In the genomic region with DNA sequence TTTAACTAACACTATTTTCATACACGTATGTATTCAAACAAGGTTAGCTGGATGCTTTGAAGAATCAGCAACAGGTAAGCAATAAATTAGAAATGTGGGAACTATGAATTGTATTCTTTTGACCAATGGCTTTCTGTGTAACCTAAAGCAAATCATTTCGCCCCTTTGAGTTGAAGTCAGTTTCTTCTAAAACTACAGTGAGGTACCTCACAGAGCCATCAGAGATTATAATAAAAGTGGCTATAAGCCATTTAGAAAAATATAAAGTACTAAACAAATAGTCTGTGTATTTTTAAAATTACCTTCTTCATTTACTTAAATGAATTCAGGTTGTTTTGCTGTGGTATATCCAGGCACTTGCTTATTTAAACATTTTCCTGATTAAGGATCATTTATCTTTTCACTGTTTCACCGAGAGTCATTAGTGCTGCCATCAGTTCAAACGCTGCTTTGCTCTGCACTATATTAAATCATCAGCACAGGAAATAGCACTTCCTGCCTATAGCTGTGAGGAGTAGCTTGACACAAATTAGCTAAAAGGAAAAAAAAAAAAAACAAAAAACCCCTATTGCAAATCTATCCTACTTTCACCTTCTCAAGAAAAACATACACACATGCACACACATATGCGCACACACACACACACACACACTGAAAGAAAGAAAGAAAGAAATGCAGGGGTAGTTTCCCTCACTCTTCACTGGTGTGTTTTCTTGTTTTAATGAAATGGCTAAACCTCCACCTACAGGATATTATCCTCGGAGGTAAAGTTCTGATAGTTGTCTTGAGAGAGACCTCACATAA, we compare ENCODE assay signal across 8 cellular contexts. TPM values are rescaled to one million over a fixed set of nuclear protein-coding genes. Genes with fewer than 3 reads are reported as not detected.
DNase-seq lines count a peak whose midpoint lies in the region; ATAC-seq lines count a peak whose summit lies in the region.

No MANE protein-coding gene starts in this region.

- ATAC-seq in GM18502 (IDR thresholded peaks at IDR 0.05; ENCODE audit: poor library complexity, unreplicated experiment) (peak; percentile 92), GM21576 (IDR thresholded peaks at IDR 0.05; ENCODE audit: unreplicated experiment) (peak; percentile 95)

- intact Hi-C loops in posterior vena cava (cut with DNase I) = no loop called here

- DNase-seq in Kasumi-1 (lab: John Stamatoyannopoulos, UW) = peak; percentile 11 to 31
- peak; percentile 64 for DNase-seq in dermis blood vessel endothelial cell
- no peak for DNase-seq in COLO668 (lab: John Stamatoyannopoulos, UW; ENCODE audit: unreplicated experiment)
- no peak for DNase-seq in globus pallidus (ENCODE audit: low spot score)
- no peak for DNase-seq in posterior vena cava (ENCODE audit: low spot score)
- DNase-seq in anterior cingulate cortex (lab: John Stamatoyannopoulos, UW) = no peak

RNA-seq across cellular contexts. Expression of a gene that starts 39.8 kb away (rescaled TPM):
- not detected in 2 replicates for total RNA-seq in dermis blood vessel endothelial cell
- total RNA-seq in posterior vena cava = not detected

Comparison
In these comparisons a context has a peak if more than half of its experiments do, and no peak if none do; other contexts are left out.
1. DNase-seq: peak in Kasumi-1 (2 of 2) and dermis blood vessel endothelial cell (single experiment); none in COLO668 (single experiment), globus pallidus (single experiment), posterior vena cava (single experiment) and anterior cingulate cortex (0 of 58).